ENCODE assay signal across 2 cellular contexts in the genomic region with DNA sequence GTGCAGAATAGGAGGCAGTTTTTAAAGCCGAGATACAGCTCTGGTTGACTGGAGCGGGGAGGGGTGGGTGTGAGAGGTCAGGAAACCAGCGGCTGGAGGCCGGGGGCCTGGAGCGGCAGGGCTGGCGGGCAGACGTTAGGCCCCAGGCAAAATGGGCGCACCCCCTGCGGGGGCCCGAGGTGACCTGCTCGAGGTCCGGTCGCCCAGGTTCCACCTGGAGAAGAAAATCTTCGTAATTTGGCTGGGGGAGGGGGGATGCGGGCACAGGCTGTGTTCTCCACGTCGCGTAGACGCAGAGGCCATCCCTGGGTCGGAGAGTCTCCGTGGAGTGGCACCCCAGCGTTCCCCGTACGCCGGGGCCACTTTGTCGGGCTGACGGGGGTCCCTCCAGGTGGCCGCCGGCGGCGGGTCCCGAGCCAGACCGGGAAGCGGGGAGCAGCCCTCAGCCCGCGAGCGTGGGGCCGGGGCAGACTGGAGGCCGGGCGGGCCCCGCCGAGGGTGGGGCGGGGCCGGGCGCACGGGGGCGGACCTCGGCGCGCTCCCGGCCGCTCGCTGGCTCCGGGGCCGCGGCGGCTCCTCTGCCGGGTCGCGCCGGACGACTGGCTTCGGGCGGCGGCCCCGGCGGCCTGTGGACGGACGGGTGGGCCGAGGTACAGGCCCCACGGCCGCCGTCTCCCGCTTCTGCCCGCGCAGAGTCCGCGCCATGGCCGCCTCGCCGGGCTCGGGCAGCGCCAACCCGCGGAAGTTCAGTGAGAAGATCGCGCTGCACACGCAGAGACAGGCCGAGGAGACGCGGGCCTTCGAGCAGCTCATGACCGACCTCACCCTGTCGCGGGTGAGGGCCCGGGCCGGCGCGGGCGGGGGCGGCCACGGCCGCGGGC.
TF ChIP-seq lines count a peak whose summit lies in the region.

TSS of gene CRTC3 (plus strand) at position 555 of the 881 bp plus-strand sequence. CDS start at position 704, 149 bp downstream.

TF ChIP-seq in Ishikawa, 13 proteins besides CTCF, POLR2A, EP300 and RAD21 (continued from another document):
- 0 out of 2 replicates have a peak, but pooled peaks have one; percentile 35 for TF ChIP-seq YY1 (IDR thresholded peaks at IDR 0.05; ENCODE audit: low read depth)
- peak; percentile 62; the same call in 1 of the 2 replicates for TF ChIP-seq ZBTB7A (IDR thresholded peaks at IDR 0.05; ENCODE audit: low read depth)
- TF ChIP-seq TAF1 (IDR thresholded peaks at IDR 0.05; ENCODE audit: low read depth), result peak; percentile 45; the same call in 1 of the 2 replicates

TF ChIP-seq in K562, 482 proteins besides CTCF, POLR2A, EP300 and RAD21 (continued from another document and continues in another):
- TF ChIP-seq, protein P1, sequence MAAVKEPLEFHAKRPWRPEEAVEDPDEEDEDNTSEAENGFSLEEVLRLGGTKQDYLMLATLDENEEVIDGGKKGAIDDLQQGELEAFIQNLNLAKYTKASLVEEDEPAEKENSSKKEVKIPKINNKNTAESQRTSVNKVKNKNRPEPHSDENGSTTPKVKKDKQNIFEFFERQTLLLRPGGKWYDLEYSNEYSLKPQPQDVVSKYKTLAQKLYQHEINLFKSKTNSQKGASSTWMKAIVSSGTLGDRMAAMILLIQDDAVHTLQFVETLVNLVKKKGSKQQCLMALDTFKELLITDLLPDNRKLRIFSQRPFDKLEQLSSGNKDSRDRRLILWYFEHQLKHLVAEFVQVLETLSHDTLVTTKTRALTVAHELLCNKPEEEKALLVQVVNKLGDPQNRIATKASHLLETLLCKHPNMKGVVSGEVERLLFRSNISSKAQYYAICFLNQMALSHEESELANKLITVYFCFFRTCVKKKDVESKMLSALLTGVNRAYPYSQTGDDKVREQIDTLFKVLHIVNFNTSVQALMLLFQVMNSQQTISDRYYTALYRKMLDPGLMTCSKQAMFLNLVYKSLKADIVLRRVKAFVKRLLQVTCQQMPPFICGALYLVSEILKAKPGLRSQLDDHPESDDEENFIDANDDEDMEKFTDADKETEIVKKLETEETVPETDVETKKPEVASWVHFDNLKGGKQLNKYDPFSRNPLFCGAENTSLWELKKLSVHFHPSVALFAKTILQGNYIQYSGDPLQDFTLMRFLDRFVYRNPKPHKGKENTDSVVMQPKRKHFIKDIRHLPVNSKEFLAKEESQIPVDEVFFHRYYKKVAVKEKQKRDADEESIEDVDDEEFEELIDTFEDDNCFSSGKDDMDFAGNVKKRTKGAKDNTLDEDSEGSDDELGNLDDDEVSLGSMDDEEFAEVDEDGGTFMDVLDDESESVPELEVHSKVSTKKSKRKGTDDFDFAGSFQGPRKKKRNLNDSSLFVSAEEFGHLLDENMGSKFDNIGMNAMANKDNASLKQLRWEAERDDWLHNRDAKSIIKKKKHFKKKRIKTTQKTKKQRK (IDR thresholded peaks at IDR 0.05; ENCODE audit: borderline replicate concordance, low read depth, low read length), result no peak
- TF ChIP-seq CCNT2 (IDR thresholded peaks at IDR 0.05; ENCODE audit: borderline replicate concordance, extremely low read depth, insufficient read length, low read depth, low read length), result peak; percentile 45
- peak; percentile 68 for TF ChIP-seq RBBP5 (IDR thresholded peaks at IDR 0.05; ENCODE audit: borderline replicate concordance, insufficient read depth, low read length, poor library complexity, severe bottlenecking)
- no peak for TF ChIP-seq ZNF224 (CRISPR knock-in tag; IDR thresholded peaks at IDR 0.05)
- TF ChIP-seq YY1 (IDR thresholded peaks at IDR 0.05; ENCODE audit: borderline replicate concordance in 1 of 3, control insufficient read depth in 1 of 3, extremely low read depth in 1 of 3, insufficient read depth in 3 of 3, insufficient read length in 1 of 3, insufficient replicate concordance in 2 of 3, low read depth in 1 of 3, low read length in 2 of 3), result peak in 2 of 3 experiments; percentile 68 to 81
- TF ChIP-seq HDAC1 (IDR thresholded peaks at IDR 0.05), result no peak
- TF ChIP-seq NUFIP1 (IDR thresholded peaks at IDR 0.05; ENCODE audit: partially characterized antibody), result no peak
- no peak for TF ChIP-seq ZNF3 (CRISPR knock-in tag; IDR thresholded peaks at IDR 0.05)
- 0 out of 2 replicates have a peak, but pooled peaks have one; percentile 37 for TF ChIP-seq KAT7 (CRISPR knock-in tag; IDR thresholded peaks at IDR 0.05; ENCODE audit: borderline replicate concordance)
- TF ChIP-seq, protein P2, sequence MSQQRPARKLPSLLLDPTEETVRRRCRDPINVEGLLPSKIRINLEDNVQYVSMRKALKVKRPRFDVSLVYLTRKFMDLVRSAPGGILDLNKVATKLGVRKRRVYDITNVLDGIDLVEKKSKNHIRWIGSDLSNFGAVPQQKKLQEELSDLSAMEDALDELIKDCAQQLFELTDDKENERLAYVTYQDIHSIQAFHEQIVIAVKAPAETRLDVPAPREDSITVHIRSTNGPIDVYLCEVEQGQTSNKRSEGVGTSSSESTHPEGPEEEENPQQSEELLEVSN (IDR thresholded peaks at IDR 0.05; ENCODE audit: borderline replicate concordance in 1 of 2, extremely low read depth in 1 of 2, insufficient read depth in 1 of 2, insufficient read length in 1 of 2, low read depth in 1 of 2, low read length in 1 of 2, poor library complexity in 1 of 2, severe bottlenecking in 1 of 2), result peak; percentile 11 to 27
- TF ChIP-seq CXXC5 (CRISPR knock-in tag; IDR thresholded peaks at IDR 0.05), result peak; percentile 65
- no peak for TF ChIP-seq PRPF4 (IDR thresholded peaks at IDR 0.05; ENCODE audit: insufficient read depth, low read depth, low read length, poor library complexity, severe bottlenecking)
- TF ChIP-seq ATF7 (IDR thresholded peaks at IDR 0.05), result peak; percentile 30; the same call in 1 of the 2 replicates
- no peak for TF ChIP-seq ZKSCAN8 (CRISPR knock-in tag; IDR thresholded peaks at IDR 0.05)
- peak; percentile 52; the same call in 1 of the 2 replicates for TF ChIP-seq MTA3 (IDR thresholded peaks at IDR 0.05; ENCODE audit: borderline replicate concordance)
- TF ChIP-seq PHF8 (IDR thresholded peaks at IDR 0.05; ENCODE audit: borderline replicate concordance, low read length), result peak; percentile 86; the same call in 1 of the 2 replicates
- peak; percentile 37 for TF ChIP-seq MYC (IDR thresholded peaks at IDR 0.05; ENCODE audit: low read depth, low read length)
- TF ChIP-seq MYC (CRISPR knock-in tag; IDR thresholded peaks at IDR 0.05; ENCODE audit: borderline replicate concordance, low read depth), result no peak
- TF ChIP-seq, protein P3, sequence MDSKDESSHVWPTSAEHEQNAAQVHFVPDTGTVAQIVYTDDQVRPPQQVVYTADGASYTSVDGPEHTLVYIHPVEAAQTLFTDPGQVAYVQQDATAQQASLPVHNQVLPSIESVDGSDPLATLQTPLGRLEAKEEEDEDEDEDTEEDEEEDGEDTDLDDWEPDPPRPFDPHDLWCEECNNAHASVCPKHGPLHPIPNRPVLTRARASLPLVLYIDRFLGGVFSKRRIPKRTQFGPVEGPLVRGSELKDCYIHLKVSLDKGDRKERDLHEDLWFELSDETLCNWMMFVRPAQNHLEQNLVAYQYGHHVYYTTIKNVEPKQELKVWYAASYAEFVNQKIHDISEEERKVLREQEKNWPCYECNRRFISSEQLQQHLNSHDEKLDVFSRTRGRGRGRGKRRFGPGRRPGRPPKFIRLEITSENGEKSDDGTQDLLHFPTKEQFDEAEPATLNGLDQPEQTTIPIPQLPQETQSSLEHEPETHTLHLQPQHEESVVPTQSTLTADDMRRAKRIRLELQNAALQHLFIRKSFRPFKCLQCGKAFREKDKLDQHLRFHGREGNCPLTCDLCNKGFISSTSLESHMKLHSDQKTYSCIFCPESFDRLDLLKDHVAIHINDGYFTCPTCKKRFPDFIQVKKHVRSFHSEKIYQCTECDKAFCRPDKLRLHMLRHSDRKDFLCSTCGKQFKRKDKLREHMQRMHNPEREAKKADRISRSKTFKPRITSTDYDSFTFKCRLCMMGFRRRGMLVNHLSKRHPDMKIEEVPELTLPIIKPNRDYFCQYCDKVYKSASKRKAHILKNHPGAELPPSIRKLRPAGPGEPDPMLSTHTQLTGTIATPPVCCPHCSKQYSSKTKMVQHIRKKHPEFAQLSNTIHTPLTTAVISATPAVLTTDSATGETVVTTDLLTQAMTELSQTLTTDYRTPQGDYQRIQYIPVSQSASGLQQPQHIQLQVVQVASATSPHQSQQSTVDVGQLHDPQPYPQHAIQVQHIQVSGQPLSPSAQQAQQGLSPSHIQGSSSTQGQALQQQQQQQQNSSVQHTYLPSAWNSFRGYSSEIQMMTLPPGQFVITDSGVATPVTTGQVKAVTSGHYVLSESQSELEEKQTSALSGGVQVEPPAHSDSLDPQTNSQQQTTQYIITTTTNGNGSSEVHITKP (IDR thresholded peaks at IDR 0.05; ENCODE audit: partially characterized antibody), result no peak
- peak; percentile 52 for TF ChIP-seq KDM5B (IDR thresholded peaks at IDR 0.05; ENCODE audit: insufficient replicate concordance, low read depth, low read length)
- peak; percentile 66; the same call in 1 of the 2 replicates for TF ChIP-seq L3MBTL2 (IDR thresholded peaks at IDR 0.05)
- TF ChIP-seq, protein P4, sequence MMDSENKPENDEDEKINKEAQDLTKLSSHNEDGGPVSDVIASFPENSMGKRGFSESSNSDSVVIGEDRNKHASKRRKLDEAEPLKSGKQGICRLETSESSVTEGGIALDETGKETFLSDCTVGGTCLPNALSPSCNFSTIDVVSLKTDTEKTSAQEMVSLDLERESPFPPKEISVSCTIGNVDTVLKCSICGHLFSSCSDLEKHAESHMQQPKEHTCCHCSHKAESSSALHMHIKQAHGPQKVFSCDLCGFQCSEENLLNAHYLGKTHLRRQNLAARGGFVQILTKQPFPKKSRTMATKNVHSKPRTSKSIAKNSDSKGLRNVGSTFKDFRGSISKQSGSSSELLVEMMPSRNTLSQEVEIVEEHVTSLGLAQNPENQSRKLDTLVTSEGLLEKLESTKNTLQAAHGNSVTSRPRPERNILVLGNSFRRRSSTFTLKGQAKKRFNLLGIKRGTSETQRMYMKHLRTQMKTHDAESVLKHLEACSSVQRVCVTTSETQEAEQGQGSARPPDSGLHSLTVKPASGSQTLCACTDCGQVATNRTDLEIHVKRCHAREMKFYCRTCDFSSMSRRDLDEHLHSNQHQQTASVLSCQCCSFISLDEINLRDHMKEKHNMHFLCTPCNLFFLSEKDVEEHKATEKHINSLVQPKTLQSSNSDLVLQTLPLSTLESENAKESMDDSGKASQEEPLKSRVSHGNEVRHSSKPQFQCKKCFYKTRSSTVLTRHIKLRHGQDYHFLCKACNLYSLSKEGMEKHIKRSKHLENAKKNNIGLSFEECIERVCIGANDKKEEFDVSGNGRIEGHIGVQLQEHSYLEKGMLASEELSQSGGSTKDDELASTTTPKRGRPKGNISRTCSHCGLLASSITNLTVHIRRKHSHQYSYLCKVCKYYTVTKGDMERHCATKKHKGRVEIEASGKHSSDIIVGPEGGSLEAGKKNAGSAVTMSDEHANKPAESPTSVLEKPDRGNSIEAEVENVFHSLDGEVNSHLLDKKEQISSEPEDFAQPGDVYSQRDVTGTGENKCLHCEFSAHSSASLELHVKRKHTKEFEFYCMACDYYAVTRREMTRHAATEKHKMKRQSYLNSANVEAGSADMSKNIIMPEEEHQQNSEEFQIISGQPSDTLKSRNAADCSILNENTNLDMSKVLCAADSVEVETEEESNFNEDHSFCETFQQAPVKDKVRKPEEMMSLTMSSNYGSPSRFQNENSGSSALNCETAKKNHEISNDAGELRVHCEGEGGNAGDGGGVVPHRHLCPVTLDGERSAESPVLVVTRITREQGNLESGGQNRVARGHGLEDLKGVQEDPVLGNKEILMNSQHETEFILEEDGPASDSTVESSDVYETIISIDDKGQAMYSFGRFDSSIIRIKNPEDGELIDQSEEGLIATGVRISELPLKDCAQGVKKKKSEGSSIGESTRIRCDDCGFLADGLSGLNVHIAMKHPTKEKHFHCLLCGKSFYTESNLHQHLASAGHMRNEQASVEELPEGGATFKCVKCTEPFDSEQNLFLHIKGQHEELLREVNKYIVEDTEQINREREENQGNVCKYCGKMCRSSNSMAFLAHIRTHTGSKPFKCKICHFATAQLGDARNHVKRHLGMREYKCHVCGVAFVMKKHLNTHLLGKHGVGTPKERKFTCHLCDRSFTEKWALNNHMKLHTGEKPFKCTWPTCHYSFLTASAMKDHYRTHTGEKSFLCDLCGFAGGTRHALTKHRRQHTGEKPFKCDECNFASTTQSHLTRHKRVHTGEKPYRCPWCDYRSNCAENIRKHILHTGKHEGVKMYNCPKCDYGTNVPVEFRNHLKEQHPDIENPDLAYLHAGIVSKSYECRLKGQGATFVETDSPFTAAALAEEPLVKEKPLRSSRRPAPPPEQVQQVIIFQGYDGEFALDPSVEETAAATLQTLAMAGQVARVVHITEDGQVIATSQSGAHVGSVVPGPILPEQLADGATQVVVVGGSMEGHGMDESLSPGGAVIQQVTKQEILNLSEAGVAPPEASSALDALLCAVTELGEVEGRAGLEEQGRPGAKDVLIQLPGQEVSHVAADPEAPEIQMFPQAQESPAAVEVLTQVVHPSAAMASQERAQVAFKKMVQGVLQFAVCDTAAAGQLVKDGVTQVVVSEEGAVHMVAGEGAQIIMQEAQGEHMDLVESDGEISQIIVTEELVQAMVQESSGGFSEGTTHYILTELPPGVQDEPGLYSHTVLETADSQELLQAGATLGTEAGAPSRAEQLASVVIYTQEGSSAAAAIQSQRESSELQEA (IDR thresholded peaks at IDR 0.05; ENCODE audit: low read depth), result no peak
- TF ChIP-seq, protein P5, sequence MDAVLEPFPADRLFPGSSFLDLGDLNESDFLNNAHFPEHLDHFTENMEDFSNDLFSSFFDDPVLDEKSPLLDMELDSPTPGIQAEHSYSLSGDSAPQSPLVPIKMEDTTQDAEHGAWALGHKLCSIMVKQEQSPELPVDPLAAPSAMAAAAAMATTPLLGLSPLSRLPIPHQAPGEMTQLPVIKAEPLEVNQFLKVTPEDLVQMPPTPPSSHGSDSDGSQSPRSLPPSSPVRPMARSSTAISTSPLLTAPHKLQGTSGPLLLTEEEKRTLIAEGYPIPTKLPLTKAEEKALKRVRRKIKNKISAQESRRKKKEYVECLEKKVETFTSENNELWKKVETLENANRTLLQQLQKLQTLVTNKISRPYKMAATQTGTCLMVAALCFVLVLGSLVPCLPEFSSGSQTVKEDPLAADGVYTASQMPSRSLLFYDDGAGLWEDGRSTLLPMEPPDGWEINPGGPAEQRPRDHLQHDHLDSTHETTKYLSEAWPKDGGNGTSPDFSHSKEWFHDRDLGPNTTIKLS (IDR thresholded peaks at IDR 0.05; ENCODE audit: borderline replicate concordance, low read depth), result no peak; the same call in 1 of the 2 replicates
- TF ChIP-seq NR2C1 (IDR thresholded peaks at IDR 0.05), result no peak
- peak; percentile 16; the same call in 1 of the 2 replicates for TF ChIP-seq NR2C1 (tag; IDR thresholded peaks at IDR 0.05)
- TF ChIP-seq CTBP1 (IDR thresholded peaks at IDR 0.05; ENCODE audit: borderline replicate concordance), result peak; percentile 61; the same call in 1 of the 2 replicates
- peak; percentile 71 for TF ChIP-seq SMAD4 (CRISPR knock-in tag; conservative IDR thresholded peaks at IDR 0.05)
- TF ChIP-seq NCOA6 (IDR thresholded peaks at IDR 0.05), result peak; percentile 61; the same call in 1 of the 2 replicates
- TF ChIP-seq SUPT5H (IDR thresholded peaks at IDR 0.05), result peak; percentile 59; the same call in 1 of the 2 replicates
- no peak for TF ChIP-seq ZNF41 (CRISPR knock-in tag; conservative IDR thresholded peaks at IDR 0.05)
- 0 out of 2 replicates have a peak, but pooled peaks have one; percentile 15 for TF ChIP-seq CEBPG (CRISPR knock-in tag; IDR thresholded peaks at IDR 0.05)
- no peak for TF ChIP-seq CEBPG (tag; conservative IDR thresholded peaks at IDR 0.05 in 1 of 2, IDR thresholded peaks at IDR 0.05 in 1 of 2)
- TF ChIP-seq FUS (optimal IDR thresholded peaks at IDR 0.05; ENCODE audit: low read depth, low read length), result no peak
- no peak for TF ChIP-seq HNRNPL (IDR thresholded peaks at IDR 0.05; ENCODE audit: low read depth, low read length)
